1 cellular context compared by ENCODE assay signal in the genomic region with DNA sequence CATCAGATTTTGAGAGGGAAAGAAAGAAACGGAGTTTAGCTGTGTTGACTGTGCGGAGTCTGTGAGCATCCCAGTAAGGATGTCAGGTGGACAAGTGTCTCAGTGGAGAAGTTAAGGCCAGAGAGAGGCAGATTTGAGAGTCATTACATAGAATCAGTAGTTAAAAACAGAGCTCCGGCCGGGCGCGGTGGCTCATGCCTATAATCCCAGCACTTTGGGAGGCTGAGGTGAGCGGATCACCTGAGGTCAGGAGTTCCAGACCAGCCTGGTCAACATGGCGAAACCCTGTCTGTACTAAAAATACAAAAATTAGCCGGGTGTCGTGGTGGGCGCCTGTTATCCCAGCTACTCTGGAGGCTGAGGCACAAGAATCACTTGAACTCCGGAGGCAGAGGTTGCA. TPM values are rescaled to one million over a fixed set of nuclear protein-coding genes. Genes with fewer than 3 reads are reported as not detected.
"Had no signal": no experiment of that assay in that cellular context is flagged by ENCODE, and none has a peak within 500 bp of the region (broad histone marks: within the 10 kb centered on the region; RNA-seq: fewer than 3 reads in every experiment).

No MANE protein-coding gene starts in this region.

RNA-seq across cellular contexts. Expression of gene NAV1, which starts 42.4 kb away (rescaled TPM):
- total RNA-seq: HepG2 had no signal
- polyA plus RNA-seq: HepG2 had no signal
